Comparison of ENCODE assay signal across 1 cellular context in genomic region chr4:76998251-76998901, GRCh38.
TF ChIP-seq lines count a peak whose summit lies in the region.

No MANE protein-coding gene starts in this region.

TF ChIP-seq in WTC11, 78 proteins besides CTCF, POLR2A, EP300 and RAD21 (continued from another document):
- no peak for TF ChIP-seq E2F1 (CRISPR knock-in tag; IDR thresholded peaks at IDR 0.05)
- TF ChIP-seq ATF1 (CRISPR knock-in tag; IDR thresholded peaks at IDR 0.05): no peak
- TF ChIP-seq ELF4 (CRISPR knock-in tag; IDR thresholded peaks at IDR 0.05; ENCODE audit: low read depth): no peak
- TF ChIP-seq JUN (CRISPR knock-in tag; IDR thresholded peaks at IDR 0.05): no peak
- TF ChIP-seq CDX4 (CRISPR knock-in tag; IDR thresholded peaks at IDR 0.05; ENCODE audit: borderline replicate concordance): no peak
- no peak for TF ChIP-seq SMAD4 (CRISPR knock-in tag; IDR thresholded peaks at IDR 0.05)
- no peak for TF ChIP-seq IRF1 (CRISPR knock-in tag; IDR thresholded peaks at IDR 0.05)
